ENCODE assay signal across 13 cellular contexts in the genomic region with DNA sequence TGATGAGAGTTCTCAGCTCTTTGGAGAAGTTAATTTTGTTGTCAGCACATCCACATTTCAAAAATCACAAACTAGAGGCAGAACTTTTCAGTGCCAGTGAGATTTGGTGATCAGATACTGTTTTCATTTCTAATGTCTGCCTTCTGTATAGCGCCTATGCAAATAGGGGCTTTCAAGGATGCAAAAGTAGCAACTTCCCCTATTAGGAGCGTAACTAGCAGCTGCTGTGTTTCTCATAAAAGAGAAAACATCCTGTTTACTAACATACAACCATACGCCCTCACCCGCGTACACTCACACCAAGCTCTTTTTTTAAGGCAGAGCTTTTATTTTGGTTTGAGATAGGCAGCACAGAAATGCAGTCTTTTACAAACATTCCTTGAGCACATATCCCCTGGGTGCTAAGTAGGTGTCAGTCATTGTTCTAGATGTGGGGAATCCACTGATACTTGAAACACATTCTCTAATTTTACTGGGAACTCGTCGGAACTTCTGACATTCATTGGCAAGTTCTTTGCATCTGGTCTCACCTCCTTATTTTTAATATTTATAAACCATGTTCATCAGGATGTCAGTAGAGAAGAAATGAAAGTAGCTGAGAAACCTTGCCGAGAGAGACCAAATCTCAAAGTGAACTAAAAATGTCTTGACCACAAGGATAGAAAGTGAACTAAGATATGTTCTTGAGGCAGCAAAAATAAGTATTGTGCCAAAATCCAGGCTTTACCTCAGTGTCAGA.
DNase-seq lines count a peak whose midpoint lies in the region; ATAC-seq, FAIRE-seq and TF ChIP-seq lines count a peak whose summit lies in the region.
"Had no signal": no experiment of that assay in that cellular context is flagged by ENCODE, and none has a peak within 500 bp of the region (broad histone marks: within the 10 kb centered on the region; RNA-seq: fewer than 3 reads in every experiment).

No MANE protein-coding gene starts in this region.

- H3K4me3 ChIP-seq in GM12865 (ENCODE audit: low read depth, low read length) (peak overlapping the region; percentile 59), choroid plexus epithelial cell (ENCODE audit: low read depth, low read length) (peak overlapping the region; percentile 25)
- H3K4me3 ChIP-seq: PC-9, right atrium auricular region had no signal

- no peak for FAIRE-seq in HTR-8/SVneo (lab: Jason Lieb, UNC)
- FAIRE-seq: urothelium cell line had no signal

- no peak for TF ChIP-seq CTCF in GM12865 (IDR thresholded peaks at IDR 0.05; ENCODE audit: insufficient read depth, low read depth, low read length, missing control alignments)
- TF ChIP-seq CTCF in choroid plexus epithelial cell (conservative IDR thresholded peaks at IDR 0.05; ENCODE audit: low read depth, low read length): no peak

- DNase-seq in GM12865 (ENCODE audit: low read depth) (peak; percentile 84), choroid plexus epithelial cell (ENCODE audit: low read depth) (no peak), HTR-8/SVneo (ENCODE audit: insufficient read length, low spot score) (no peak), DMS53 (lab: John Stamatoyannopoulos, UW) (no peak), medulla oblongata (ENCODE audit: extremely low spot score) (no peak), KBM-7 (no peak)
- DNase-seq: midbrain, PC-9, WERI-Rb-1 had no signal

- ATAC-seq in GM21515 (IDR thresholded peaks at IDR 0.05; ENCODE audit: unreplicated experiment) (peak; percentile 96), HG03196 (IDR thresholded peaks at IDR 0.05; ENCODE audit: unreplicated experiment) (peak; percentile 88)

- in situ Hi-C loops in KBM-7 (cut with MboI; ENCODE audit: low pct_unique_long_range_greater_than_20kb, low sequenced_read_pairs): no loop called here
